In genomic region chr5:65151632-65152031, GRCh38 we compare ENCODE assay signal across 24 cellular contexts.
DNase-seq lines count a peak whose midpoint lies in the region; ATAC-seq and TF ChIP-seq lines count a peak whose summit lies in the region.
"Had no signal": no experiment of that assay in that cellular context is flagged by ENCODE, and none has a peak within 500 bp of the region (broad histone marks: within the 10 kb centered on the region; RNA-seq: fewer than 3 reads in every experiment).

No MANE protein-coding gene starts in this region.

- H3K4me1 Mint-ChIP-seq in stimulated activated memory B cell treated with anti-CD40 and anti-IgM and Interleukin-4, amounts not matched to agents 10 μg/mL and 1 μg/mL and 100 μg/mL, for 72 hours: no peaks in the 10 kb centered on the region
- H3K4me1 Mint-ChIP-seq: CD4-positive, alpha-beta memory T cell; stimulated activated effector memory CD8-positive, alpha-beta T cell treated with anti-CD3 and anti-CD28 coated beads, Interleukin-12 subunit alpha, Interleukin-12 subunit beta, amount 100 ng/mL, for 72 hours had no signal

- H3K4me3 ChIP-seq in AG10803 (ENCODE audit: low read length): no peak overlapping the region
- no peak overlapping the region for H3K4me3 ChIP-seq in HFF-Myc (replicated peaks; ENCODE audit: low read depth, low read length)
- no peak overlapping the region for H3K4me3 ChIP-seq in fibroblast of lung (replicated peaks in 1 of 4; ENCODE audit: control extremely low read depth in 1 of 4, insufficient read depth in 1 of 4, low read depth in 3 of 4, low read length in 4 of 4)
- peak overlapping the region in 1 of 2 experiments; percentile 34 for H3K4me3 ChIP-seq in mesenchymal stem cell (ENCODE audit: insufficient read depth in 1 of 2, low read depth in 1 of 2, low read length in 2 of 2)
- H3K4me3 ChIP-seq in gastroesophageal sphincter: no peak overlapping the region
- H3K4me3 ChIP-seq: suprapubic skin had no signal

- no peak overlapping the region for H3K4ac ChIP-seq in mesenchymal stem cell (ENCODE audit: low read depth in 1 of 2, low read length in 2 of 2)

- no peak overlapping the region for H2BK120ac ChIP-seq in mesenchymal stem cell (ENCODE audit: low read depth, low read length)

- no peak overlapping the region for H3K27ac Mint-ChIP-seq in stimulated activated memory B cell treated with anti-CD40 and anti-IgM and Interleukin-4, amounts not matched to agents 10 μg/mL and 1 μg/mL and 100 μg/mL, for 72 hours
- H3K27ac Mint-ChIP-seq: CD4-positive, alpha-beta memory T cell; stimulated activated effector memory CD8-positive, alpha-beta T cell treated with anti-CD3 and anti-CD28 coated beads, Interleukin-12 subunit alpha, Interleukin-12 subunit beta, amount 100 ng/mL, for 72 hours had no signal

- H3K4me2 ChIP-seq in fibroblast of lung (ENCODE audit: extremely low read depth, insufficient read depth, low read length) (no peak overlapping the region), mesenchymal stem cell (ENCODE audit: low read length, poor library complexity, severe bottlenecking) (no peak overlapping the region)

- H4K20me1 ChIP-seq in fibroblast of lung (ENCODE audit: control insufficient read depth, extremely low read depth, insufficient read depth, low read length): no peaks in the 10 kb centered on the region

- TF ChIP-seq POLR2A in gastroesophageal sphincter (IDR thresholded peaks at IDR 0.05): no peak

- H3K23ac ChIP-seq in mesenchymal stem cell (ENCODE audit: low read length in 2 of 2): no peak overlapping the region

- no peak overlapping the region for H3K27ac ChIP-seq in fibroblast of lung (ENCODE audit: insufficient read depth, low read length)
- no peak overlapping the region for H3K27ac ChIP-seq in mesenchymal stem cell (ENCODE audit: low read length, poor library complexity, severe bottlenecking)
- H3K27ac ChIP-seq in gastroesophageal sphincter: no peak overlapping the region
- H3K27ac ChIP-seq: epithelial cell of prostate, suprapubic skin had no signal

- H3K4me1 ChIP-seq in fibroblast of lung (ENCODE audit: control insufficient read depth, extremely low read depth, insufficient read depth, low read length): peaks cover 2% of the 10 kb centered on the region
- H3K4me1 ChIP-seq in mesenchymal stem cell (ENCODE audit: control insufficient read depth, insufficient read depth, low read depth, low read length): no peaks in the 10 kb centered on the region
- H3K4me1 ChIP-seq in gastroesophageal sphincter: no peaks in the 10 kb centered on the region
- H3K4me1 ChIP-seq: suprapubic skin had no signal

- no peak for TF ChIP-seq EP300 in gastroesophageal sphincter (IDR thresholded peaks at IDR 0.05)

- H2AFZ ChIP-seq in fibroblast of lung (ENCODE audit: low read length): no peak overlapping the region
- H2AFZ ChIP-seq in mesenchymal stem cell (ENCODE audit: low read depth, low read length): no peak overlapping the region

- H3K14ac ChIP-seq in mesenchymal stem cell (ENCODE audit: low read length in 2 of 2): no peak overlapping the region

- H2BK15ac ChIP-seq in mesenchymal stem cell (ENCODE audit: low read depth, poor library complexity, severe bottlenecking): no peak overlapping the region

- no peak overlapping the region for H4K91ac ChIP-seq in mesenchymal stem cell (ENCODE audit: low read length)

- H3K36me3 Mint-ChIP-seq in stimulated activated memory B cell treated with anti-CD40 and anti-IgM and Interleukin-4, amounts not matched to agents 10 μg/mL and 1 μg/mL and 100 μg/mL, for 72 hours: no peaks in the 10 kb centered on the region
- H3K36me3 Mint-ChIP-seq: CD4-positive, alpha-beta memory T cell; stimulated activated effector memory CD8-positive, alpha-beta T cell treated with anti-CD3 and anti-CD28 coated beads, Interleukin-12 subunit alpha, Interleukin-12 subunit beta, amount 100 ng/mL, for 72 hours had no signal

- no peaks in the 10 kb centered on the region for H3K79me1 ChIP-seq in mesenchymal stem cell (replicated peaks; ENCODE audit: low read length, poor library complexity, severe bottlenecking)

- 69% methylated on average over 4 of the region's 4 CpGs for WGBS in mesenchymal stem cell
- WGBS in gastroesophageal sphincter (ENCODE audit: low coverage in 1 of 2), 2 donors: 48 to 82% methylated on average over 3 to 4 of the region's 4 CpGs

- no peaks in the 10 kb centered on the region for H3K9me3 Mint-ChIP-seq in stimulated activated memory B cell treated with anti-CD40 and anti-IgM and Interleukin-4, amounts not matched to agents 10 μg/mL and 1 μg/mL and 100 μg/mL, for 72 hours
- H3K9me3 Mint-ChIP-seq: activated T-cell treated with anti-CD3 and anti-CD28 coated beads, Interleukin-2, amount 50 U/mL, for 4 hours; CD4-positive, alpha-beta memory T cell; stimulated activated effector memory CD8-positive, alpha-beta T cell treated with anti-CD3 and anti-CD28 coated beads, Interleukin-12 subunit alpha, Interleukin-12 subunit beta, amount 100 ng/mL, for 72 hours had no signal

- H2BK5ac ChIP-seq in mesenchymal stem cell (ENCODE audit: low read depth, low read length, poor library complexity, severe bottlenecking): no peak overlapping the region

- H3K36me3 ChIP-seq in fibroblast of lung (ENCODE audit: control insufficient read depth, insufficient read depth, low read length): no peaks in the 10 kb centered on the region
- peaks cover 0 to 39% of the 10 kb centered on the region in 2 experiments for H3K36me3 ChIP-seq in mesenchymal stem cell (ENCODE audit: control insufficient read depth in 1 of 2, insufficient read depth in 2 of 2, low read depth in 1 of 2, low read length in 2 of 2)
- H3K36me3 ChIP-seq in gastroesophageal sphincter: no peaks in the 10 kb centered on the region
- H3K36me3 ChIP-seq: suprapubic skin had no signal

- H3K79me2 ChIP-seq in fibroblast of lung (ENCODE audit: control insufficient read depth, insufficient read depth, low read length): no peaks in the 10 kb centered on the region

- DNase-seq in AG10803 (ENCODE audit: low read depth) (peak; percentile 88), HFF-Myc (ENCODE audit: extremely low read depth, low read depth) (peak; percentile 48), fibroblast of lung (ENCODE audit: low read depth in 2 of 2) (peak; percentile 27 to 71), mesenchymal stem cell (peak; percentile 15), NCI-H2171 treated with DMSO at 0.1 percent for 48 hours (lab: John Stamatoyannopoulos, UW) (no peak), iPS-NIHi11 (ENCODE audit: low spot score) (no peak)
- DNase-seq: activated naive CD4-positive, alpha-beta T cell treated with Interleukin-2 at 50 U/mL for 16 hours; activated T-cell treated with anti-CD3 and anti-CD28 coated beads, Interleukin-2, amount 50 U/mL, for 4 hours; anterior cingulate cortex; caudate nucleus; CD4-positive, alpha-beta memory T cell; DMS 273 treated with DMSO at 0.1 percent for 48 hours; Kasumi-1; NCI-H187; NCI-H345; posterior cingulate gyrus; stimulated activated CD4-positive, alpha-beta T cell treated with anti-CD3 and anti-CD28 coated beads, Interleukin-1b, Interleukin-23, amount 100 ng/mL, for 48 hours; T-helper 1 cell had no signal

- no peak for ATAC-seq in gastroesophageal sphincter
- no peak for ATAC-seq in stimulated activated memory B cell treated with anti-CD40 and anti-IgM and Interleukin-4, amounts not matched to agents 10 μg/mL and 1 μg/mL and 100 μg/mL, for 72 hours
- ATAC-seq: activated T-cell treated with anti-CD3 and anti-CD28 coated beads, Interleukin-2, amount 50 U/mL, for 4 hours; HCT116; stimulated activated effector memory CD8-positive, alpha-beta T cell treated with anti-CD3 and anti-CD28 coated beads, Interleukin-12 subunit alpha, Interleukin-12 subunit beta, amount 100 ng/mL, for 72 hours had no signal

- no peak overlapping the region for H3K18ac ChIP-seq in mesenchymal stem cell (ENCODE audit: low read depth in 1 of 2, low read length in 2 of 2)

- no peak overlapping the region for H3K4me3 Mint-ChIP-seq in stimulated activated memory B cell treated with anti-CD40 and anti-IgM and Interleukin-4, amounts not matched to agents 10 μg/mL and 1 μg/mL and 100 μg/mL, for 72 hours
- H3K4me3 Mint-ChIP-seq: activated T-cell treated with anti-CD3 and anti-CD28 coated beads, Interleukin-2, amount 50 U/mL, for 4 hours; CD4-positive, alpha-beta memory T cell; stimulated activated effector memory CD8-positive, alpha-beta T cell treated with anti-CD3 and anti-CD28 coated beads, Interleukin-12 subunit alpha, Interleukin-12 subunit beta, amount 100 ng/mL, for 72 hours had no signal

- no peak; the same call in 1 of the 2 replicates for TF ChIP-seq CTCF in AG10803 (conservative IDR thresholded peaks at IDR 0.05; ENCODE audit: low read length)
- no peak for TF ChIP-seq CTCF in HFF-Myc (IDR thresholded peaks at IDR 0.05; ENCODE audit: low read depth, low read length, missing control alignments)
- TF ChIP-seq CTCF in fibroblast of lung (conservative IDR thresholded peaks at IDR 0.05 in 1 of 2, IDR thresholded peaks at IDR 0.05 in 1 of 2; ENCODE audit: low read depth in 1 of 2, low read length in 2 of 2): no peak
- no peak for TF ChIP-seq CTCF in gastroesophageal sphincter (IDR thresholded peaks at IDR 0.05)

- H2BK12ac ChIP-seq in mesenchymal stem cell (ENCODE audit: low read length in 2 of 2): no peak overlapping the region

- no peak overlapping the region for H3K9ac ChIP-seq in fibroblast of lung (ENCODE audit: insufficient read depth, low read length)
- H3K9ac ChIP-seq in mesenchymal stem cell (ENCODE audit: low read length): peak overlapping the region; percentile 8

- H3K27me3 ChIP-seq in fibroblast of lung (ENCODE audit: control insufficient read depth, insufficient read depth, low read length) (no peaks in the 10 kb centered on the region), mesenchymal stem cell (ENCODE audit: control insufficient read depth in 1 of 2, insufficient read depth in 1 of 2, low read length in 2 of 2) (no peaks in the 10 kb centered on the region), gastroesophageal sphincter (no peaks in the 10 kb centered on the region)
- H3K27me3 ChIP-seq: suprapubic skin had no signal

- no peak overlapping the region for H2AK5ac ChIP-seq in mesenchymal stem cell (ENCODE audit: low read length, severe bottlenecking)

- H3K9me3 ChIP-seq in fibroblast of lung (ENCODE audit: control insufficient read depth, insufficient read depth, low read depth, low read length) (no peaks in the 10 kb centered on the region), mesenchymal stem cell (ENCODE audit: control insufficient read depth, low read length) (no peaks in the 10 kb centered on the region), gastroesophageal sphincter (no peaks in the 10 kb centered on the region)
- H3K9me3 ChIP-seq: suprapubic skin had no signal

- no peak overlapping the region for H4K8ac ChIP-seq in mesenchymal stem cell (ENCODE audit: low read length)

- no peaks in the 10 kb centered on the region for H3K27me3 Mint-ChIP-seq in stimulated activated memory B cell treated with anti-CD40 and anti-IgM and Interleukin-4, amounts not matched to agents 10 μg/mL and 1 μg/mL and 100 μg/mL, for 72 hours

Comparison
In these comparisons a context has a peak if more than half of its experiments do, and no peak if none do; other contexts are left out.
1. DNase-seq: peak in AG10803 (single experiment), HFF-Myc (single experiment), fibroblast of lung (2 of 2) and mesenchymal stem cell (single experiment); none in NCI-H2171 treated with DMSO at 0.1 percent for 48 hours (single experiment) and iPS-NIHi11 (single experiment).